In genomic region chr3:151796105-151796705, GRCh38 we compare ENCODE assay signal across 25 cellular contexts. TPM values are rescaled to one million over a fixed set of nuclear protein-coding genes. Genes with fewer than 3 reads are reported as not detected.
"Had no signal": no experiment of that assay in that cellular context is flagged by ENCODE, and none has a peak within 500 bp of the region (broad histone marks: within the 10 kb centered on the region; RNA-seq: fewer than 3 reads in every experiment).

No MANE protein-coding gene starts in this region.

- H3K4me3 ChIP-seq: cardiac muscle cell, hepatocyte, tibial artery had no signal

- H2AFZ ChIP-seq: hepatocyte had no signal

- ATAC-seq: left ventricle myocardium superior, natural killer cell, T-helper 17 cell had no signal

- DNase-seq: activated CD4-positive, alpha-beta memory T cell treated with anti-CD3 and anti-CD28 coated beads for 36 hours; activated CD4-positive, alpha-beta T cell treated with anti-CD3 and anti-CD28 coated beads for 48 hours; activated CD4-positive, CD25-positive, alpha-beta regulatory T cell; activated naive CD4-positive, alpha-beta T cell treated with Interleukin-2 at 50 U/mL for 16 hours; activated naive CD8-positive, alpha-beta T cell treated with anti-CD3 and anti-CD28 coated beads for 36 hours; activated T-cell treated with anti-CD3 and anti-CD28 coated beads, Interleukin-2, amount 50 U/mL, for 48 hours; amniotic stem cell; effector memory CD4-positive, alpha-beta T cell; foreskin melanocyte; immature natural killer cell; left ventricle myocardium superior; mammary epithelial cell; midbrain; natural killer cell; retina; stimulated activated CD4-positive, alpha-beta T cell treated with anti-CD3 and anti-CD28 coated beads, Interleukin-12 subunit alpha, Interleukin-12 subunit beta, amount 100 ng/mL, for 4 hours; stimulated activated CD4-positive, alpha-beta T cell treated with anti-CD3 and anti-CD28 coated beads, Interleukin-4, amount 100 ng/mL, for 4 hours; substantia nigra; T-helper 17 cell; tibial artery had no signal

- H3K9me3 ChIP-seq: tibial artery had no signal

- H3K27ac ChIP-seq: cardiac muscle cell, hepatocyte, tibial artery had no signal

- H3K79me2 ChIP-seq: hepatocyte had no signal

- H3K36me3 ChIP-seq: cardiac muscle cell, tibial artery had no signal

- H3K27me3 ChIP-seq: cardiac muscle cell, hepatocyte, tibial artery had no signal

- H3K4me1 ChIP-seq: tibial artery had no signal

- H3K4me2 ChIP-seq: hepatocyte had no signal

RNA-seq across cellular contexts. Expression of gene AADAC, which starts 17.7 kb away (rescaled TPM):
- total RNA-seq: activated CD4-positive, alpha-beta memory T cell treated with anti-CD3 and anti-CD28 coated beads for 36 hours; activated naive CD8-positive, alpha-beta T cell treated with anti-CD3 and anti-CD28 coated beads for 36 hours; cardiac muscle cell; chondrocyte; mammary epithelial cell; natural killer cell; osteoblast; T-helper 17 cell; ureter had no signal
- polyA plus RNA-seq: immature natural killer cell, mammary epithelial cell had no signal
